Comparison of ENCODE assay signal across 8 cellular contexts in the genomic region with DNA sequence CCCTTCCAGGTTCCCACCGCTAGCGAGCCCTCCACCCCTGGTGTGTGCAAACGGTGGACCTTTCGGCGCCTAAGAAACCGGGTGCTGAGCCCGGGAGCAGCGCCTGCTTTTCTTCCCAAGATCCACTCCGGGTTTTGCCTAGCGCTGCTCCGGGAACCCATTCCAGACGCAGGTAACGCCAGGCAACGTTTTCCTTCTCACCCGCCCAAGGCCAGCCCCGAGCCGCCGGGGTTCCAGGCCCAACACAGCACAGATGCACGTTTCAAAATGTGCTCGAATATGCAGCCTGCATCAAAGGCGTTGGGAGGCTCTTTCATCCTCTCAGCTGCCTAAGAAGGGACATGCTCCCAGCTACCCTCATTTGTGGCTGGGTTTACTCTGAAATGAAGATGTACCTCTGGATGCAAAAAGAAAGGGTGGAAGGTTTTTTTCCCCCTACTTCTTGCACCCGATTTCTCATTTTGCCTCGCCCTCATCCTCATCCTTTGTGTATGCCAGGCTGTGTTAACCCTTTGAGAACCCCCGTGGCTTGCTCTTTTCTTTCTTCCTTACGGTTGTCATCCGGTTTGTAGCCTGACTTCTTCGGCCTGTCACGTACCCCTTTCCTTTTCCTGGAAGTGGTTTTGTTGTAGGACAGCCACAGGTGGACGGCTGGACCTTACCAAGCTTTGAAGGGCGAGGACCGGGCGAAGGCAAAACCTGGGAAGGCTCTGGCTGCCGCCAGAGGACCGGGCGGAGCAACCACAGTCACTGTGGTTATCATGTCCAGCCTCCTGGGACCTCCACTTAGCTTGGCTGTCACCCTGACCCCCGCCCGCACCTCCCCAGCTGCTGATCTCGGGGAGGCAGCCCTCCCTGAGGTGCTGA.
A peak's percentile ranks its signal among the peaks of the same experiment; 100 is the strongest.
DNase-seq lines count a peak whose midpoint lies in the region; ATAC-seq, FAIRE-seq and TF ChIP-seq lines count a peak whose summit lies in the region.

No MANE protein-coding gene starts in this region.

- in situ Hi-C loops in G401 (cut with HindIII; ENCODE audit: low sequenced_read_pairs), result no loop called here

- H3K4me1 Mint-ChIP-seq in activated naive CD8-positive, alpha-beta T cell treated with anti-CD3 and anti-CD28 coated beads, Interleukin-2, amount 10 ng/mL, durations not matched to agents 7 days and 5 days, result peaks cover 15% of the 10 kb centered on the region

- H3K4me1 ChIP-seq in cardiac muscle cell (ENCODE audit: low read depth) (peaks cover 9% of the 10 kb centered on the region), pancreas (peaks cover 0 to 4% (median 1%) of the 10 kb centered on the region in 3 donors), upper lobe of right lung (peaks cover 4% of the 10 kb centered on the region)

- H3K4me3 ChIP-seq in MG63 (peak overlapping the region; percentile 36), cardiac muscle cell (peak overlapping the region; percentile 25), pancreas (peak overlapping the region; percentile 6 to 50 (median 28)), upper lobe of right lung (peak overlapping the region; percentile 57)

- POLR2A ChIA-PET in activated naive CD8-positive, alpha-beta T cell treated with anti-CD3 and anti-CD28 coated beads, Interleukin-2, amount 10 ng/mL, durations not matched to agents 7 days and 5 days (lab: Charles Lee), result interaction anchor here (1.4 kb wide), 1 partner anchor 602 kb away, joined by 3 read pairs; the partner anchor contains the start of gene PUM3

- H3K27me3 ChIP-seq in MG63 (no peaks in the 10 kb centered on the region), cardiac muscle cell (no peaks in the 10 kb centered on the region), pancreas (no peaks in the 10 kb centered on the region), upper lobe of right lung (no peaks in the 10 kb centered on the region)

- H3K9me3 ChIP-seq in MG63 (no peaks in the 10 kb centered on the region), cardiac muscle cell (ENCODE audit: low read depth) (no peaks in the 10 kb centered on the region), pancreas (no peaks in the 10 kb centered on the region), upper lobe of right lung (no peaks in the 10 kb centered on the region)

- FAIRE-seq in pancreas (lab: Jason Lieb, UNC), result no peak

- peak; percentile 92 for DNase-seq in G401 (ENCODE audit: low spot score)
- peak; percentile 86 for DNase-seq in HCEC 1CT
- DNase-seq in MG63, result peak; percentile 58
- DNase-seq in SIG-M5 (lab: John Stamatoyannopoulos, UW), result peak; percentile 22
- DNase-seq in activated naive CD8-positive, alpha-beta T cell treated with anti-CD3 and anti-CD28 coated beads, Interleukin-2, amount 10 ng/mL, durations not matched to agents 7 days and 5 days, result peak; percentile 76
- peak; percentile 88 to 97 for DNase-seq in cardiac muscle cell (ENCODE audit: low read depth in 1 of 2, low spot score in 1 of 2)
- DNase-seq in pancreas, result peak; percentile 72 to 92 (median 86)
- DNase-seq in upper lobe of right lung, result peak; percentile 89

- no peaks in the 10 kb centered on the region for H3K36me3 ChIP-seq in MG63
- no peaks in the 10 kb centered on the region for H3K36me3 ChIP-seq in cardiac muscle cell
- H3K36me3 ChIP-seq in pancreas, result no peaks in the 10 kb centered on the region
- H3K36me3 ChIP-seq in upper lobe of right lung, result no peaks in the 10 kb centered on the region

- H3K27ac ChIP-seq in cardiac muscle cell, result peak overlapping the region; percentile 5
- peak overlapping the region; percentile 31 to 83 (median 56) for H3K27ac ChIP-seq in pancreas
- peak overlapping the region; percentile 39 for H3K27ac ChIP-seq in upper lobe of right lung

- peak overlapping the region; percentile 67 for H3K27ac Mint-ChIP-seq in activated naive CD8-positive, alpha-beta T cell treated with anti-CD3 and anti-CD28 coated beads, Interleukin-2, amount 10 ng/mL, durations not matched to agents 7 days and 5 days

- peaks cover 3% of the 10 kb centered on the region for H3K36me3 Mint-ChIP-seq in activated naive CD8-positive, alpha-beta T cell treated with anti-CD3 and anti-CD28 coated beads, Interleukin-2, amount 10 ng/mL, durations not matched to agents 7 days and 5 days

- peak overlapping the region; percentile 82 for H3K4me3 Mint-ChIP-seq in activated naive CD8-positive, alpha-beta T cell treated with anti-CD3 and anti-CD28 coated beads, Interleukin-2, amount 10 ng/mL, durations not matched to agents 7 days and 5 days

- 1% methylated on average over 38 of the region's 38 CpGs for WGBS in pancreas, 2 donors

- peaks cover 24% of the 10 kb centered on the region for H3K27me3 Mint-ChIP-seq in activated naive CD8-positive, alpha-beta T cell treated with anti-CD3 and anti-CD28 coated beads, Interleukin-2, amount 10 ng/mL, durations not matched to agents 7 days and 5 days

- intact Hi-C loops in pancreas (cut with DNase I) (no loop called here), upper lobe of right lung (cut with DNase I) (no loop called here)

- H3K9me3 Mint-ChIP-seq in activated naive CD8-positive, alpha-beta T cell treated with anti-CD3 and anti-CD28 coated beads, Interleukin-2, amount 10 ng/mL, durations not matched to agents 7 days and 5 days, result peaks cover 1% of the 10 kb centered on the region

- TF ChIP-seq CTCF in cardiac muscle cell (IDR thresholded peaks at IDR 0.05; ENCODE audit: low read depth, low read length) (no peak), pancreas (IDR thresholded peaks at IDR 0.05) (no peak), upper lobe of right lung (IDR thresholded peaks at IDR 0.05) (no peak)

- ATAC-seq in activated naive CD8-positive, alpha-beta T cell treated with anti-CD3 and anti-CD28 coated beads, Interleukin-2, amount 10 ng/mL, durations not matched to agents 7 days and 5 days (ENCODE audit: low read depth), result peak; percentile 95
- ATAC-seq in pancreas, result peak; percentile 94 to 97 (median 96)
- peak; percentile 97 for ATAC-seq in upper lobe of right lung

Comparison
In these comparisons a context has a peak if more than half of its experiments do, and no peak if none do; other contexts are left out.
1. Peak in every context shown above with its lines: DNase-seq, ATAC-seq, H3K4me3 ChIP-seq and H3K27ac ChIP-seq.
2. DNase-seq: peak in every context shown above with its lines; median percentile 92 in cardiac muscle cell; 92 in G401; 89 in upper lobe of right lung; 86 in pancreas; 86 in HCEC 1CT; 76 in activated naive CD8-positive, alpha-beta T cell treated with anti-CD3 and anti-CD28 coated beads, Interleukin-2, amount 10 ng/mL, durations not matched to agents 7 days and 5 days; 58 in MG63; 22 in SIG-M5.
3. H3K27ac ChIP-seq: peak in every context shown above with its lines; median percentile 56 in pancreas; 39 in upper lobe of right lung; 5 in cardiac muscle cell.